19 cellular contexts compared by ENCODE assay signal in the genomic region with DNA sequence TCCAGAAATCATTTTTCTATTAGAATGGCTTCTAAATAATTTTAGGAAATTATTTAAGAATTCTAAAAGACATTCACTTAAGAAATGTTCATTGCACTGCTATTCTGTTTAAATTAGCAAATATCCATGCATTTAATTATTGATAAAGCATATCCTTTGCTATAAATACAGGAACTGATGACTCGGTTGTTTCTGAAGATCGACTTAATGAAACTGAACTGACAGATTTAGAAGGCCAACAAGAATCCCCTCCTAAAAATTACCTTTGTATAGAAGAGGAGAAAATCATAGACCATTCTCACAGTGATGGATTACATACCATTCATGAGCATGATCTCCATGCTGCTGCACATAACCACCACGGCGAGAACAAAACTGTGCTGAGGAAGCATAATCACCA. TPM values are rescaled to one million over a fixed set of nuclear protein-coding genes. Genes with fewer than 3 reads are reported as not detected.
DNase-seq lines count a peak whose midpoint lies in the region; ATAC-seq, FAIRE-seq and TF ChIP-seq lines count a peak whose summit lies in the region.
"Had no signal": no experiment of that assay in that cellular context is flagged by ENCODE, and none has a peak within 500 bp of the region (broad histone marks: within the 10 kb centered on the region; RNA-seq: fewer than 3 reads in every experiment).

No MANE protein-coding gene starts in this region.

- no peak for TF ChIP-seq EP300 in K562 (IDR thresholded peaks at IDR 0.05; ENCODE audit: low read length)

- CTCF ChIA-PET in K562 (lab: Yijun Ruan, JAX; ENCODE audit: low intra/inter-chr PET ratio) = no interaction called here

- H3K9me1 ChIP-seq in K562 (ENCODE audit: control insufficient read depth, insufficient read depth, low read length) = no peaks in the 10 kb centered on the region

- H3K23ac ChIP-seq in mesendoderm (ENCODE audit: low read length) = no peak overlapping the region

- H2BK120ac ChIP-seq in mesendoderm (ENCODE audit: low read depth, low read length) = no peak overlapping the region

- H4K20me1 ChIP-seq in K562 (replicated peaks; ENCODE audit: control insufficient read depth, insufficient read depth, low read length) = no peaks in the 10 kb centered on the region
- H4K20me1 ChIP-seq: BLaER1 had no signal

- no peak for TF ChIP-seq CTCF in K562 (IDR thresholded peaks at IDR 0.05 in 2 of 3, conservative IDR thresholded peaks at IDR 0.05 in 1 of 3; ENCODE audit: insufficient read depth in 2 of 3, low read depth in 1 of 3, low read length in 3 of 3)

- TF ChIP-seq RAD21 in K562 (CRISPR knock-in tag; conservative IDR thresholded peaks at IDR 0.05 in 1 of 2, IDR thresholded peaks at IDR 0.05 in 1 of 2) = no peak

- no peak overlapping the region for H4K5ac ChIP-seq in mesendoderm (ENCODE audit: low read length)

- no peak for ATAC-seq in K562
- ATAC-seq: CD8-positive, alpha-beta T cell; GM12878 had no signal

- peaks cover 45% of the 10 kb centered on the region for H3K36me3 ChIP-seq in K562 (ENCODE audit: control insufficient read depth, insufficient read depth, low read length)
- no peaks in the 10 kb centered on the region for H3K36me3 ChIP-seq in mesendoderm (ENCODE audit: control insufficient read depth, insufficient read depth, low read length)

- no peak for TF ChIP-seq POLR2A in K562 (conservative IDR thresholded peaks at IDR 0.05)

- no peak overlapping the region for H3K4ac ChIP-seq in mesendoderm (ENCODE audit: low read depth, low read length)

- no peaks in the 10 kb centered on the region for H3K79me1 ChIP-seq in mesendoderm (ENCODE audit: low read length)

- no peak overlapping the region for H3K18ac ChIP-seq in mesendoderm (ENCODE audit: low read length)

- H2AFZ ChIP-seq in K562 (ENCODE audit: low read depth, low read length) = no peak overlapping the region

- no peaks in the 10 kb centered on the region for H3K4me1 ChIP-seq in K562 (replicated peaks in 1 of 2; ENCODE audit: control insufficient read depth in 2 of 2, insufficient read depth in 2 of 2, low read length in 2 of 2)
- H3K4me1 ChIP-seq in mesendoderm (ENCODE audit: control insufficient read depth, low read depth, low read length) = no peaks in the 10 kb centered on the region

- no peak overlapping the region for H2BK15ac ChIP-seq in mesendoderm (replicated peaks; ENCODE audit: low read depth)

- 76% methylated on average over 4 of the region's 4 CpGs for WGBS in K562 (ENCODE audit: insufficient coverage, low coverage, missing lambda C conversion rate)
- no CpG with 5 or more reads among the region's 4 CpGs for WGBS in mesendoderm (ENCODE audit: extremely low coverage, insufficient coverage, low lambda C conversion rate)

- in situ Hi-C loops in K562 (cut with MboI) = no loop called here

- POLR2A ChIA-PET in K562 (lab: Yijun Ruan, JAX) = no interaction called here

- no peak overlapping the region for H3K4me2 ChIP-seq in K562 (ENCODE audit: insufficient read depth, low read length)
- H3K4me2 ChIP-seq in mesendoderm (ENCODE audit: low read length) = no peak overlapping the region
- H3K4me2 ChIP-seq: BLaER1 had no signal

- no peak overlapping the region for H2AK5ac ChIP-seq in mesendoderm (ENCODE audit: low read length)

- no peaks in the 10 kb centered on the region for H3K79me2 ChIP-seq in K562 (ENCODE audit: control insufficient read depth, insufficient read depth, low read length)
- no peaks in the 10 kb centered on the region for H3K79me2 ChIP-seq in mesendoderm (ENCODE audit: control insufficient read depth, insufficient read depth, low read length)

- BruUV-seq in K562 (replicated peaks; lab: Mats Ljungman, UMichigan) = no TSS peak

- no peak overlapping the region for H3K4me3 ChIP-seq in K562
- H3K4me3 ChIP-seq in mesendoderm (ENCODE audit: low read length) = no peak overlapping the region
- H3K4me3 ChIP-seq: BLaER1, GM12878 had no signal

- intact Hi-C loops in K562 (cut with micrococcal nuclease) = no loop called here

- no peak overlapping the region for H4K8ac ChIP-seq in mesendoderm (ENCODE audit: low read depth, low read length)

- DNase-seq in HTR-8/SVneo (ENCODE audit: insufficient read length, low spot score) (no peak), K562 (ENCODE audit: extremely low read depth in 1 of 4, low spot score in 3 of 4) (no peak), SW 1271 (lab: John Stamatoyannopoulos, UW) (no peak), mesendoderm (no peak), kidney glomerular epithelial cell (lab: John Stamatoyannopoulos, UW) (no peak)
- DNase-seq: Caco-2; CD4-positive, CD25-positive, alpha-beta regulatory T cell; CD8-positive, alpha-beta T cell; DMS153; DND-41; GDM1; GOT3; HCEC 1CT had no signal

- no peak overlapping the region for H2BK5ac ChIP-seq in mesendoderm (ENCODE audit: low read length)

- H3K27me3 ChIP-seq in K562 (ENCODE audit: control insufficient read depth in 2 of 2, insufficient read depth in 2 of 2, low read length in 2 of 2) (no peaks in the 10 kb centered on the region), mesendoderm (ENCODE audit: insufficient read depth, low read length, poor library complexity) (no peaks in the 10 kb centered on the region)
- H3K27me3 ChIP-seq: BLaER1 had no signal

- H3K9me3 ChIP-seq in K562 (replicated peaks; ENCODE audit: control insufficient read depth, insufficient read depth, low read depth, low read length) = no peaks in the 10 kb centered on the region
- H3K9me3 ChIP-seq: BLaER1, Caco-2 had no signal

- peak; percentile 3 for FAIRE-seq in G401.6 (lab: Jason Lieb, UNC)
- FAIRE-seq in HTR-8/SVneo (lab: Jason Lieb, UNC) = peak; percentile 69
- FAIRE-seq in K562 (lab: Jason Lieb, UNC) = no peak
- FAIRE-seq: GM12878, GM18507, H54 had no signal

- H3K9ac ChIP-seq in K562 (ENCODE audit: insufficient read depth in 1 of 2, low read depth in 2 of 2, low read length in 2 of 2) (no peak overlapping the region), mesendoderm (ENCODE audit: low read length) (no peak overlapping the region)
- H3K9ac ChIP-seq: BLaER1 had no signal

- H3K27ac ChIP-seq in K562 (ENCODE audit: extremely low read depth, low read depth, low read length) = no peak overlapping the region
- no peak overlapping the region for H3K27ac ChIP-seq in mesendoderm (ENCODE audit: low read depth, low read length)
- H3K27ac ChIP-seq: BLaER1, C4-2B had no signal

- H3K56ac ChIP-seq in mesendoderm (ENCODE audit: low read length) = no peak overlapping the region

TF ChIP-seq in K562, 482 proteins besides CTCF, POLR2A, EP300 and RAD21:
- no peak for TF ChIP-seq TAF15 (IDR thresholded peaks at IDR 0.05; ENCODE audit: low read depth, low read length)
- 0 out of 2 replicates have a peak, but pooled peaks have one; percentile 22 for TF ChIP-seq ZNF316 (IDR thresholded peaks at IDR 0.05)
- TF ChIP-seq NFE2 (IDR thresholded peaks at IDR 0.05; ENCODE audit: low read depth) = no peak

RNA-seq across cellular contexts. Expression of a gene that starts 59.4 kb away (rescaled TPM):
- total RNA-seq in K562 (2011; cell fraction: chromatin; rRNA removed; ENCODE audit: low replicate concordance) = 34.4 and 95.3 TPM in 2 replicates
- 38.0 and 44.5 TPM in 2 replicates for total RNA-seq in K562 (2011; cell fraction: nucleolus; rRNA removed)
- total RNA-seq in K562 (2011; cell fraction: nucleoplasm; rRNA removed) = 59.2 and 86.5 TPM in 2 replicates
- total RNA-seq in K562 (2014; rRNA removed) (16.7 and 20.6 TPM in 2 replicates), K562 (2014; rRNA removed; fragmentation: Illumina TruSeq; extraction: Trizol) (40.1 and 42.6 TPM in 2 replicates), K562 (2015; rRNA removed; fragmentation: Illumina TruSeq; extraction: Trizol) (36.5 and 37.7 TPM in 2 replicates), K562 (2021) (34.8 and 35.5 TPM in 2 replicates)
- polyA plus RNA-seq in K562 (2011; rRNA removed) (34.2 and 37.8 TPM in 2 replicates), K562 (2014; fragmentation: Illumina TruSeq; extraction: Trizol) (20.6 and 23.1 TPM in 2 replicates), K562 (2014; fragmentation: Nextera tagmentation; extraction: Ambion mirVana) (10 to 100 TPM; 14.5 to 18.2 TPM), K562 (2014; rRNA removed) (12.5 and 13.7 TPM in 2 replicates)
- 7.7 and 16.7 TPM in 2 replicates for polyA plus RNA-seq in K562 (2011; cell fraction: cytosol; rRNA removed)
- 18.3 and 28.9 TPM in 2 replicates for polyA plus RNA-seq in K562 (2011; cell fraction: nucleus; rRNA removed)
- polyA plus RNA-seq in K562 (2012) = 13.0 and 15.7 TPM in 2 replicates
- polyA minus RNA-seq in K562 (2011; rRNA and poly(A)+ RNA removed) = 118 and 121 TPM in 2 replicates
- 26.0 and 45.5 TPM in 2 replicates for polyA minus RNA-seq in K562 (2011; cell fraction: cytosol; rRNA and poly(A)+ RNA removed)
- 28.3 and 51.6 TPM in 2 replicates for polyA minus RNA-seq in K562 (2011; cell fraction: nucleus; rRNA and poly(A)+ RNA removed)
- polyA plus RNA-seq in mesendoderm (2013, experiment 1 of 2) = 39.6 TPM
- 38.8 TPM for polyA plus RNA-seq in mesendoderm (2013, experiment 2 of 2)
